ENCODE assay signal across 20 cellular contexts in genomic region chr3:12908136-12908730, GRCh38.
"Had no signal": no experiment of that assay in that cellular context is flagged by ENCODE, and none has a peak within 500 bp of the region (broad histone marks: within the 10 kb centered on the region; RNA-seq: fewer than 3 reads in every experiment).

No MANE protein-coding gene starts in this region.

- H3K4me3 ChIP-seq: ascending aorta, esophagus squamous epithelium, gastrocnemius medialis, prostate gland, right atrium auricular region, stomach, transverse colon had no signal

- H3K9me3 Mint-ChIP-seq: T-cell had no signal

- H3K27ac ChIP-seq: brain microvascular endothelial cell, esophagus squamous epithelium, gastrocnemius medialis, prostate gland, stomach, transverse colon, WERI-Rb-1 had no signal

- H3K4me3 Mint-ChIP-seq: T-cell had no signal

- DNase-seq: activated CD4-positive, alpha-beta T cell treated with anti-CD3 and anti-CD28 coated beads for 1 hour; activated CD8-positive, alpha-beta memory T cell treated with anti-CD3 and anti-CD28 coated beads, Interleukin-2, amount 50 U/mL, for 4 hours; activated effector memory CD4-positive, alpha-beta T cell treated with Interleukin-2 at 50 U/mL for 16 hours; activated naive CD4-positive, alpha-beta T cell treated with anti-CD3 and anti-CD28 coated beads, Interleukin-2, amount 50 U/mL, for 16 hours; activated T-cell treated with anti-CD3 and anti-CD28 coated beads, Interleukin-2, amount 50 U/mL, for 48 hours; brain microvascular endothelial cell; central memory CD4-positive, alpha-beta T cell; esophagus squamous epithelium; gastrocnemius medialis; islet precursor cell; left cardiac atrium; stimulated activated CD4-positive, alpha-beta T cell treated with anti-CD3 and anti-CD28 coated beads, Interleukin-12 subunit alpha, Interleukin-12 subunit beta, amount 100 ng/mL, for 4 hours; stimulated activated CD4-positive, alpha-beta T cell treated with anti-CD3 and anti-CD28 coated beads, Interleukin-4, amount 100 ng/mL, for 4 hours; stomach; T-cell; transverse colon; WERI-Rb-1 had no signal

- H3K4me1 ChIP-seq: ascending aorta, esophagus squamous epithelium, prostate gland, stomach, transverse colon had no signal

- H3K9me3 ChIP-seq: ascending aorta, esophagus squamous epithelium, gastrocnemius medialis, prostate gland, right atrium auricular region, stomach, transverse colon had no signal

- H3K27me3 Mint-ChIP-seq: T-cell had no signal

- H3K27me3 ChIP-seq: ascending aorta, brain microvascular endothelial cell, esophagus squamous epithelium, gastrocnemius medialis, right atrium auricular region, stomach, transverse colon had no signal

- ATAC-seq: gastrocnemius medialis, left cardiac atrium, T-cell had no signal
